18 cellular contexts compared by ENCODE assay signal in the genomic region with DNA sequence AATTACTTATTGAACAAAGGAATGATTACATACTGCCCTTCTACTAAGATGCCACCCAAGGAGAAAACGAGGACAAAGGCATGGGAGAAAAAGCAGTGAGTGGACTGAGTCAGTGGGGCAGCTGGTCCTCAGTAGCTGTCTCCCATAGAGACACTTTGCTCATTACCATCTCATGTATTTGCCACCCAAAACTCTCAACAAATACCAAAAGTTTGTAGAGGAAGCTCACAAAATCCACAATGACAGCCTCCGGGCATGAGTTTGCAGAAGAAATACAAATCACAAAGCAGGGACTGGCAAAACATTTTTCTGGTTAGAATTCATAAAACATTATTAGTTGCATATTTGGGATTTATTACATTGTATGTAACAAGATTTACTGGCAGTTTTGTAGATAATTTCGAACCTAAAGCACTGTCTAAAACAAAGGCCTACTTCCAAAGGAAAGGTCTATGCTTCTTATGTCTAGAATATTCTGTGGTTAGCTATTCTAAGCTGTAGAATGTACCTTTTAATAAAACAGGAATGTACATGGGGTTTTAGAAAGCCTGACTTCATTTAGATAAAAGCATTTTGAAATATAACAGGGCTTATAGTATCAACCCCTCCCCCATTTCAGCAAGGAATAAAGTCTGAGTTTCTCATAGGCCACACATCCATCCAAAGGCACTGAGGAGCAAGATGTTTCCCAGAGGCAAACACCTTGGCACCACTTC. TPM values are rescaled to one million over a fixed set of nuclear protein-coding genes. Genes with fewer than 3 reads are reported as not detected.
DNase-seq lines count a peak whose midpoint lies in the region; ATAC-seq and TF ChIP-seq lines count a peak whose summit lies in the region.
"Had no signal": no experiment of that assay in that cellular context is flagged by ENCODE, and none has a peak within 500 bp of the region (broad histone marks: within the 10 kb centered on the region; RNA-seq: fewer than 3 reads in every experiment).

No MANE protein-coding gene starts in this region.

- H3K36me3 ChIP-seq in Panc1 (ENCODE audit: control insufficient read depth, insufficient read depth, low read length) (no peaks in the 10 kb centered on the region), rectal smooth muscle tissue (ENCODE audit: control insufficient read depth, insufficient read depth, low read length) (no peaks in the 10 kb centered on the region), Peyer's patch (no peaks in the 10 kb centered on the region)
- H3K36me3 ChIP-seq: MG63 had no signal

- intact Hi-C loops in Panc1 (cut with micrococcal nuclease; ENCODE audit: unreplicated experiment) = no loop called here

- H3K9me3 ChIP-seq in Panc1 (ENCODE audit: control insufficient read depth, insufficient read depth, low read depth, low read length) (no peaks in the 10 kb centered on the region), Peyer's patch (no peaks in the 10 kb centered on the region)
- H3K9me3 ChIP-seq: MG63 had no signal

- peaks cover 57% of the 10 kb centered on the region for H3K4me1 Mint-ChIP-seq in chondrocyte (ENCODE audit: low read depth)
- H3K4me1 Mint-ChIP-seq in effector memory CD8-positive, alpha-beta T cell (ENCODE audit: low read depth in 2 of 2) = no peaks in the 10 kb centered on the region

- H3K27me3 ChIP-seq in Panc1 (ENCODE audit: control insufficient read depth, insufficient read depth, low read length) (no peaks in the 10 kb centered on the region), rectal smooth muscle tissue (ENCODE audit: control insufficient read depth, insufficient read depth, low read length) (no peaks in the 10 kb centered on the region), Peyer's patch (no peaks in the 10 kb centered on the region)
- H3K27me3 ChIP-seq: MG63 had no signal

- H3K4me3 Mint-ChIP-seq in chondrocyte (ENCODE audit: unreplicated experiment) = no peak overlapping the region
- H3K4me3 Mint-ChIP-seq in effector memory CD8-positive, alpha-beta T cell = no peak overlapping the region

- H3K9ac ChIP-seq in rectal smooth muscle tissue (ENCODE audit: low read length) = no peak overlapping the region

- in situ Hi-C loops in Panc1 (cut with HindIII; ENCODE audit: low pct_unique_long_range_greater_than_20kb, low sequenced_read_pairs) = no loop called here

- CTCF ChIA-PET in Panc1 (lab: Charles Lee) = no interaction called here

- ATAC-seq in Panc1 = no peak
- ATAC-seq in effector memory CD8-positive, alpha-beta T cell (replicated peaks) = no peak
- ATAC-seq: Right ventricle myocardium inferior had no signal

- no peak for TF ChIP-seq CTCF in AG10803 (conservative IDR thresholded peaks at IDR 0.05; ENCODE audit: low read length)
- TF ChIP-seq CTCF in Panc1 (IDR thresholded peaks at IDR 0.05) = no peak
- TF ChIP-seq CTCF in chondrocyte (IDR thresholded peaks at IDR 0.05) = no peak
- no peak for TF ChIP-seq CTCF in foreskin fibroblast (IDR thresholded peaks at IDR 0.05; ENCODE audit: low read depth, low read length)
- TF ChIP-seq CTCF in Peyer's patch (IDR thresholded peaks at IDR 0.05) = no peak

- H3K27ac ChIP-seq in Panc1 (ENCODE audit: low read length) (peak overlapping the region; percentile 91), rectal smooth muscle tissue (ENCODE audit: low read depth, low read length) (peak overlapping the region; percentile 56), Peyer's patch (no peak overlapping the region)
- H3K27ac ChIP-seq: PC-9 had no signal

- H3K4me3 ChIP-seq in AG10803 (ENCODE audit: low read length) (no peak overlapping the region), Panc1 (ENCODE audit: low read depth in 2 of 2, low read length in 2 of 2) (no peak overlapping the region), rectal smooth muscle tissue (ENCODE audit: low read length) (no peak overlapping the region), foreskin fibroblast (ENCODE audit: low read depth in 1 of 2, low read length in 2 of 2) (no peak overlapping the region), Peyer's patch (no peak overlapping the region)
- H3K4me3 ChIP-seq: MG63, PC-9 had no signal

- POLR2A ChIA-PET in Panc1 (lab: Charles Lee) = no interaction called here

- no peaks in the 10 kb centered on the region for H3K9me3 Mint-ChIP-seq in chondrocyte (ENCODE audit: low read depth)
- peaks cover 9 to 13% of the 10 kb centered on the region in 2 donors for H3K9me3 Mint-ChIP-seq in effector memory CD8-positive, alpha-beta T cell

- H3K27ac Mint-ChIP-seq in chondrocyte (ENCODE audit: unreplicated experiment) = peak overlapping the region; percentile 81
- no peak overlapping the region for H3K27ac Mint-ChIP-seq in effector memory CD8-positive, alpha-beta T cell

- no TSS peak for BruUV-seq in Panc1 (replicated peaks; lab: Mats Ljungman, UMichigan)

- no peak for TF ChIP-seq POLR2A in Peyer's patch (IDR thresholded peaks at IDR 0.05)

- H3K36me3 Mint-ChIP-seq in chondrocyte (ENCODE audit: low read depth) = no peaks in the 10 kb centered on the region
- H3K36me3 Mint-ChIP-seq in effector memory CD8-positive, alpha-beta T cell (ENCODE audit: insufficient read depth) = no peaks in the 10 kb centered on the region

- H3K4me1 ChIP-seq in Panc1 (ENCODE audit: control insufficient read depth, insufficient read depth, low read length) (peaks cover 21% of the 10 kb centered on the region), rectal smooth muscle tissue (ENCODE audit: control insufficient read depth, insufficient read depth, low read length) (peaks cover 12% of the 10 kb centered on the region), Peyer's patch (no peaks in the 10 kb centered on the region)

- DNase-seq in AG10803 (ENCODE audit: low read depth) (peak; percentile 69), Panc1 (ENCODE audit: low read depth, low spot score) (no peak), chondrocyte (ENCODE audit: low spot score) (no peak), foreskin fibroblast (no peak), NCI-H2081 treated with DMSO at 0.1 percent for 48 hours (lab: John Stamatoyannopoulos, UW) (no peak), Peyer's patch (no peak)
- no peak for DNase-seq in effector memory CD8-positive, alpha-beta T cell
- DNase-seq: 8988T, C1 segment of cervical spinal cord, H7, MG63, NCI-H1092 treated with DMSO at 0.1 percent for 48 hours, NCI-H1694 treated with DMSO at 0.1 percent for 48 hours, NCI-H446, NCI-H748 treated with DMSO at 0.1 percent for 48 hours, PC-9 had no signal

- H3K27me3 Mint-ChIP-seq in chondrocyte (ENCODE audit: low read depth) = no peaks in the 10 kb centered on the region
- H3K27me3 Mint-ChIP-seq in effector memory CD8-positive, alpha-beta T cell = no peaks in the 10 kb centered on the region

RNA-seq across cellular contexts. Expression of a gene that starts 17.7 kb away (rescaled TPM):
- total RNA-seq in Panc1 (2021; ENCODE audit: unreplicated experiment) = 10.8 TPM
- polyA plus RNA-seq in Panc1 (2012; ENCODE audit: insufficient read length) = 10.2 TPM
- total RNA-seq in chondrocyte = 33.3 to 69.9 TPM (median 35.8 TPM) in 3 replicates
- 10 to 100 TPM in 2 of 4 donors, 1 to 10 TPM in 2; 6.3 to 46.2 (median 11.1) TPM for total RNA-seq in Peyer's patch

Comparison
In these comparisons a context has a peak if more than half of its experiments do, and no peak if none do; other contexts are left out.
1. H3K27ac ChIP-seq: peak in Panc1 (single experiment) and rectal smooth muscle tissue (single experiment); none in Peyer's patch (0 of 4).